In genomic region chr20:16674243-16674642, GRCh38 we compare ENCODE assay signal across 37 cellular contexts. TPM values are rescaled to one million over a fixed set of nuclear protein-coding genes. Genes with fewer than 3 reads are reported as not detected.
DNase-seq lines count a peak whose midpoint lies in the region; ATAC-seq, FAIRE-seq and TF ChIP-seq lines count a peak whose summit lies in the region.
"Had no signal": no experiment of that assay in that cellular context is flagged by ENCODE, and none has a peak within 500 bp of the region (broad histone marks: within the 10 kb centered on the region; RNA-seq: fewer than 3 reads in every experiment).

No MANE protein-coding gene starts in this region.

- H3K9me3 ChIP-seq in HepG2 (ENCODE audit: low read length) (peaks cover 5% of the 10 kb centered on the region; the same call in 1 of the 2 replicates), right lobe of liver (no peaks in the 10 kb centered on the region), neural cell (ENCODE audit: low read length) (no peaks in the 10 kb centered on the region)
- H3K9me3 ChIP-seq: BE2C had no signal

- ATAC-seq in HepG2 (no peak), right lobe of liver (no peak), GM23338 (no peak)
- no peak for ATAC-seq in activated CD4-positive, CD25-positive, alpha-beta regulatory T cell treated with anti-CD3 and anti-CD28 coated beads, Interleukin-2, amount 50 U/mL, for 24 hours
- ATAC-seq: A549; CD8-positive, alpha-beta T cell had no signal

- H3K27ac ChIP-seq in HepG2 (ENCODE audit: extremely low read length, insufficient read depth, low read length) (no peak overlapping the region), right lobe of liver (no peak overlapping the region), GM23338 (ENCODE audit: low read depth) (no peak overlapping the region), neural cell (ENCODE audit: low read length) (peak overlapping the region; percentile 44)
- H3K27ac ChIP-seq: 22Rv1; A549; BLaER1; BLaER1 treated with 17β-estradiol and CSF1 and Interleukin-3, amounts not matched to agents 10 nM and 100 nM; C4-2B had no signal

- no peak for TF ChIP-seq CTCF in HepG2 (CRISPR knock-in tag; IDR thresholded peaks at IDR 0.05)
- TF ChIP-seq CTCF in right lobe of liver (IDR thresholded peaks at IDR 0.05) = no peak
- no peak for TF ChIP-seq CTCF in GM23338 (conservative IDR thresholded peaks at IDR 0.05; ENCODE audit: low read depth in 2 of 2)
- no peak for TF ChIP-seq CTCF in neural cell (IDR thresholded peaks at IDR 0.05; ENCODE audit: poor library complexity, severe bottlenecking)

- H3K36me3 ChIP-seq in HepG2 (replicated peaks in 1 of 2; ENCODE audit: control insufficient read depth in 1 of 2, insufficient read depth in 2 of 2, low read length in 2 of 2) (no peaks in the 10 kb centered on the region), right lobe of liver (no peaks in the 10 kb centered on the region), GM23338 (ENCODE audit: insufficient read depth) (no peaks in the 10 kb centered on the region), neural cell (ENCODE audit: insufficient read depth, low read length) (no peaks in the 10 kb centered on the region)
- H3K36me3 ChIP-seq: BE2C; BLaER1; BLaER1 treated with 17β-estradiol and CSF1 and Interleukin-3, amounts not matched to agents 10 nM and 100 nM had no signal

- no TSS peak for BruUV-seq in HepG2 (replicated peaks; lab: Mats Ljungman, UMichigan)

- DNase-seq in activated CD4-positive, alpha-beta memory T cell treated with anti-CD3 and anti-CD28 coated beads, Interleukin-2, amount 10 ng/mL, durations not matched to agents 7 days and 5 days = no peak
- no peak for DNase-seq in activated CD4-positive, alpha-beta memory T cell treated with anti-CD3 and anti-CD28 coated beads for 36 hours
- DNase-seq in HepG2 (ENCODE audit: low spot score) (no peak), right lobe of liver (no peak), GM23338 (ENCODE audit: low spot score) (no peak), anterior cingulate cortex (lab: John Stamatoyannopoulos, UW) (no peak)
- DNase-seq: 8988T; ACHN; AML-193; BE2C; C1 segment of cervical spinal cord; Caco-2; Calu3; CD4-positive, alpha-beta memory T cell; CD4-positive, alpha-beta T cell; CD4-positive, CD25-positive, alpha-beta regulatory T cell; CD8-positive, alpha-beta memory T cell; CD8-positive, alpha-beta T cell; COR-L47; DMS 273 treated with DMSO at 0.1 percent for 48 hours; DMS153; DMS53; DMS79; DMS79 treated with DMSO at 0.1 percent for 48 hours; DND-41; EL had no signal

- 13% methylated on average over 4 of the region's 4 CpGs for WGBS in HepG2 (ENCODE audit: low lambda C conversion rate)
- WGBS in right lobe of liver (ENCODE audit: insufficient coverage, low coverage, low lambda C conversion rate, missing lambda C conversion rate) = 63% methylated on average over 2 of the region's 4 CpGs

- CTCF ChIA-PET in activated CD4-positive, alpha-beta memory T cell treated with anti-CD3 and anti-CD28 coated beads, Interleukin-2, amount 10 ng/mL, durations not matched to agents 7 days and 5 days (lab: Charles Lee) = interaction anchor here (1.5 kb wide), 1 partner anchor 147 kb away, joined by 3 read pairs; no protein-coding TSS in a partner anchor
- CTCF ChIA-PET in activated CD4-positive, alpha-beta memory T cell treated with anti-CD3 and anti-CD28 coated beads for 36 hours (lab: Charles Lee) = no interaction called here
- CTCF ChIA-PET in HepG2 (lab: Yijun Ruan, JAX; ENCODE audit: low intra/inter-chr PET ratio, low total read pairs) = no interaction called here

- H3K27me3 Mint-ChIP-seq in activated CD4-positive, alpha-beta memory T cell treated with anti-CD3 and anti-CD28 coated beads, Interleukin-2, amount 10 ng/mL, durations not matched to agents 7 days and 5 days = no peaks in the 10 kb centered on the region
- H3K27me3 Mint-ChIP-seq in activated CD4-positive, alpha-beta memory T cell treated with anti-CD3 and anti-CD28 coated beads for 36 hours = peaks cover 7% of the 10 kb centered on the region
- H3K27me3 Mint-ChIP-seq in GM23338 (ENCODE audit: insufficient read depth, low read depth, poor library complexity) = peaks cover 3% of the 10 kb centered on the region
- H3K27me3 Mint-ChIP-seq: CD4-positive, CD25-positive, alpha-beta regulatory T cell had no signal

- H3K9ac ChIP-seq in HepG2 (ENCODE audit: insufficient read depth, low read depth, low read length) = no peak overlapping the region
- no peak overlapping the region for H3K9ac ChIP-seq in neural cell (ENCODE audit: low read length)
- H3K9ac ChIP-seq: BLaER1; BLaER1 treated with 17β-estradiol and CSF1 and Interleukin-3, amounts not matched to agents 10 nM and 100 nM had no signal

- in situ Hi-C loops in HepG2 (cut with HindIII; ENCODE audit: extremely low pct_ligation_motif_present, low pct_unique_long_range_greater_than_20kb) = no loop called here

- H3K27me3 ChIP-seq in HepG2 (ENCODE audit: control insufficient read depth in 1 of 2, insufficient read depth in 2 of 2, low read length in 2 of 2) (no peaks in the 10 kb centered on the region), right lobe of liver (no peaks in the 10 kb centered on the region), GM23338 (ENCODE audit: insufficient read depth) (no peaks in the 10 kb centered on the region), neural cell (ENCODE audit: insufficient read depth, low read depth, low read length) (no peaks in the 10 kb centered on the region)
- H3K27me3 ChIP-seq: BE2C; BLaER1; BLaER1 treated with 17β-estradiol and CSF1 and Interleukin-3, amounts not matched to agents 10 nM and 100 nM had no signal

- no peak overlapping the region for H3K4me3 ChIP-seq in HepG2 (replicated peaks in 1 of 3; ENCODE audit: insufficient read depth in 1 of 3, low read depth in 2 of 3, low read length in 3 of 3)
- no peak overlapping the region for H3K4me3 ChIP-seq in right lobe of liver
- no peak overlapping the region for H3K4me3 ChIP-seq in GM23338
- no peak overlapping the region for H3K4me3 ChIP-seq in neural cell (ENCODE audit: low read length)
- H3K4me3 ChIP-seq: A549; BLaER1; BLaER1 treated with 17β-estradiol and CSF1 and Interleukin-3, amounts not matched to agents 10 nM and 100 nM had no signal

- H3F3A ChIP-seq in GM23338 (replicated peaks; ENCODE audit: low read depth) (no peaks in the 10 kb centered on the region), neural cell (ENCODE audit: insufficient read depth, low read length, poor library complexity, severe bottlenecking) (no peaks in the 10 kb centered on the region)

- TF ChIP-seq POLR2A in HepG2 (IDR thresholded peaks at IDR 0.05; ENCODE audit: insufficient read depth in 1 of 2, low read depth in 2 of 2, low read length in 2 of 2) (no peak), right lobe of liver (IDR thresholded peaks at IDR 0.05) (no peak)

- no peaks in the 10 kb centered on the region for H3K79me2 ChIP-seq in HepG2 (ENCODE audit: insufficient read depth, low read length)
- no peaks in the 10 kb centered on the region for H3K79me2 ChIP-seq in GM23338 (replicated peaks; ENCODE audit: insufficient read depth)
- no peaks in the 10 kb centered on the region for H3K79me2 ChIP-seq in neural cell (replicated peaks; ENCODE audit: insufficient read depth, low read length)

- TF ChIP-seq EP300 in HepG2 (IDR thresholded peaks at IDR 0.05; ENCODE audit: low read depth in 2 of 2, low read length in 2 of 2) (no peak), HepG2 (CRISPR knock-in tag; IDR thresholded peaks at IDR 0.05; ENCODE audit: borderline replicate concordance) (no peak), neural cell (conservative IDR thresholded peaks at IDR 0.05; ENCODE audit: poor library complexity, severe bottlenecking) (no peak)

- H4K20me1 ChIP-seq in HepG2 (ENCODE audit: insufficient read depth, low read length) = no peaks in the 10 kb centered on the region
- H4K20me1 ChIP-seq in GM23338 (replicated peaks; ENCODE audit: insufficient read depth) = no peaks in the 10 kb centered on the region
- H4K20me1 ChIP-seq in neural cell (ENCODE audit: insufficient read depth) = no peaks in the 10 kb centered on the region
- H4K20me1 ChIP-seq: BLaER1; BLaER1 treated with 17β-estradiol and CSF1 and Interleukin-3, amounts not matched to agents 10 nM and 100 nM had no signal

- H3K9me3 Mint-ChIP-seq in activated CD4-positive, alpha-beta memory T cell treated with anti-CD3 and anti-CD28 coated beads, Interleukin-2, amount 10 ng/mL, durations not matched to agents 7 days and 5 days = peaks cover 26% of the 10 kb centered on the region
- H3K9me3 Mint-ChIP-seq in activated CD4-positive, alpha-beta memory T cell treated with anti-CD3 and anti-CD28 coated beads for 36 hours = peaks cover 8% of the 10 kb centered on the region
- H3K9me3 Mint-ChIP-seq in GM23338 = peaks cover 5% of the 10 kb centered on the region; the same call in 2 of the 3 replicates

- no peak overlapping the region for H3K4me2 ChIP-seq in HepG2 (ENCODE audit: low read depth, low read length)
- no peak overlapping the region for H3K4me2 ChIP-seq in GM23338
- no peak overlapping the region for H3K4me2 ChIP-seq in neural cell (ENCODE audit: low read length)
- H3K4me2 ChIP-seq: A549; BLaER1; BLaER1 treated with 17β-estradiol and CSF1 and Interleukin-3, amounts not matched to agents 10 nM and 100 nM had no signal

- H3K4me1 ChIP-seq in HepG2 (ENCODE audit: insufficient read depth, low read length) (no peaks in the 10 kb centered on the region), right lobe of liver (no peaks in the 10 kb centered on the region), GM23338 (ENCODE audit: insufficient read depth) (no peaks in the 10 kb centered on the region)
- H3K4me1 ChIP-seq: A549; BLaER1; BLaER1 treated with 17β-estradiol and CSF1 and Interleukin-3, amounts not matched to agents 10 nM and 100 nM; Caco-2 had no signal

- H3K4me3 Mint-ChIP-seq in activated CD4-positive, alpha-beta memory T cell treated with anti-CD3 and anti-CD28 coated beads, Interleukin-2, amount 10 ng/mL, durations not matched to agents 7 days and 5 days = no peak overlapping the region
- no peak overlapping the region for H3K4me3 Mint-ChIP-seq in activated CD4-positive, alpha-beta memory T cell treated with anti-CD3 and anti-CD28 coated beads for 36 hours
- H3K4me3 Mint-ChIP-seq in GM23338 = no peak overlapping the region
- H3K4me3 Mint-ChIP-seq: B cell; CD14-positive monocyte; CD4-positive, alpha-beta memory T cell; CD4-positive, alpha-beta T cell; CD4-positive, CD25-positive, alpha-beta regulatory T cell; CD8-positive, alpha-beta memory T cell; CD8-positive, alpha-beta T cell had no signal

- POLR2A ChIA-PET in activated CD4-positive, alpha-beta memory T cell treated with anti-CD3 and anti-CD28 coated beads, Interleukin-2, amount 10 ng/mL, durations not matched to agents 7 days and 5 days (lab: Charles Lee) = no interaction called here
- POLR2A ChIA-PET in activated CD4-positive, alpha-beta memory T cell treated with anti-CD3 and anti-CD28 coated beads for 36 hours (lab: Charles Lee) = no interaction called here
- POLR2A ChIA-PET in HepG2 (lab: Yijun Ruan, JAX) = no interaction called here

- TF ChIP-seq RAD21 in HepG2 (CRISPR knock-in tag; IDR thresholded peaks at IDR 0.05) (no peak), neural cell (conservative IDR thresholded peaks at IDR 0.05) (no peak)

- H2AFZ ChIP-seq in HepG2 (ENCODE audit: low read length) (no peak overlapping the region), GM23338 (no peak overlapping the region), neural cell (ENCODE audit: low read depth, low read length) (no peak overlapping the region)

- H3K9me2 ChIP-seq in GM23338 (ENCODE audit: insufficient read depth) = no peaks in the 10 kb centered on the region; the same call in 1 of the 2 replicates
- no peaks in the 10 kb centered on the region for H3K9me2 ChIP-seq in neural cell (ENCODE audit: insufficient read depth, low read length)

- peak overlapping the region; percentile 88 for H3K27ac Mint-ChIP-seq in activated CD4-positive, alpha-beta memory T cell treated with anti-CD3 and anti-CD28 coated beads, Interleukin-2, amount 10 ng/mL, durations not matched to agents 7 days and 5 days
- no peak overlapping the region for H3K27ac Mint-ChIP-seq in activated CD4-positive, alpha-beta memory T cell treated with anti-CD3 and anti-CD28 coated beads for 36 hours
- no peak overlapping the region for H3K27ac Mint-ChIP-seq in GM23338
- H3K27ac Mint-ChIP-seq: B cell; CD14-positive monocyte; CD4-positive, alpha-beta memory T cell; CD4-positive, alpha-beta T cell; CD4-positive, CD25-positive, alpha-beta regulatory T cell; CD8-positive, alpha-beta T cell had no signal

- no peak for FAIRE-seq in HepG2 (lab: Jason Lieb, UNC)
- FAIRE-seq: A204.1, A549, D721Med had no signal

- peaks cover 6% of the 10 kb centered on the region for H3K36me3 Mint-ChIP-seq in activated CD4-positive, alpha-beta memory T cell treated with anti-CD3 and anti-CD28 coated beads, Interleukin-2, amount 10 ng/mL, durations not matched to agents 7 days and 5 days (ENCODE audit: low read depth)
- H3K36me3 Mint-ChIP-seq in activated CD4-positive, alpha-beta memory T cell treated with anti-CD3 and anti-CD28 coated beads for 36 hours = no peaks in the 10 kb centered on the region
- no peaks in the 10 kb centered on the region for H3K36me3 Mint-ChIP-seq in GM23338 (ENCODE audit: low read depth)
- H3K36me3 Mint-ChIP-seq: CD14-positive monocyte; CD4-positive, alpha-beta memory T cell; CD4-positive, CD25-positive, alpha-beta regulatory T cell; CD8-positive, alpha-beta T cell had no signal

- peaks cover 21% of the 10 kb centered on the region for H3K4me1 Mint-ChIP-seq in activated CD4-positive, alpha-beta memory T cell treated with anti-CD3 and anti-CD28 coated beads, Interleukin-2, amount 10 ng/mL, durations not matched to agents 7 days and 5 days
- H3K4me1 Mint-ChIP-seq in activated CD4-positive, alpha-beta memory T cell treated with anti-CD3 and anti-CD28 coated beads for 36 hours (ENCODE audit: low read depth) = no peaks in the 10 kb centered on the region
- H3K4me1 Mint-ChIP-seq in GM23338 = no peaks in the 10 kb centered on the region
- H3K4me1 Mint-ChIP-seq: B cell; CD14-positive monocyte; CD4-positive, alpha-beta memory T cell; CD4-positive, CD25-positive, alpha-beta regulatory T cell; CD8-positive, alpha-beta memory T cell had no signal

- intact Hi-C loops in activated CD4-positive, alpha-beta memory T cell treated with anti-CD3 and anti-CD28 coated beads for 36 hours (cut with micrococcal nuclease) = no loop called here
- intact Hi-C loops in HepG2 (cut with micrococcal nuclease; ENCODE audit: unreplicated experiment) (no loop called here), right lobe of liver (cut with DNase I) (no loop called here)

RNA-seq across cellular contexts. Expression of gene SNRPB2, which starts 55.6 kb away (rescaled TPM):
- 100 to 1,000 TPM; 105 to 107 TPM for total RNA-seq in activated CD4-positive, alpha-beta memory T cell treated with anti-CD3 and anti-CD28 coated beads, Interleukin-2, amount 10 ng/mL, durations not matched to agents 7 days and 5 days
- 100 to 1,000 TPM; 109 to 110 TPM for total RNA-seq in activated CD4-positive, alpha-beta memory T cell treated with anti-CD3 and anti-CD28 coated beads for 36 hours
- total RNA-seq in HepG2 (2016; rRNA removed; fragmentation: Illumina TruSeq; extraction: Trizol) (204 and 278 TPM in 2 replicates), right lobe of liver (10 to 100 TPM; 10.2 to 19.3 (median 17.3) TPM)
- 43.3 and 44.2 TPM in 2 replicates for total RNA-seq in HepG2 (2016; cell fraction: cytosol; rRNA removed; fragmentation: Illumina TruSeq; extraction: Trizol; ENCODE audit: low read depth)
- total RNA-seq in HepG2 (2016; cell fraction: insoluble cytoplasmic fraction; rRNA removed; fragmentation: Illumina TruSeq; extraction: Trizol) = 198 and 292 TPM in 2 replicates
- total RNA-seq in HepG2 (2016; cell fraction: membrane; rRNA removed; fragmentation: Illumina TruSeq; extraction: Trizol) = 54.1 and 57.0 TPM in 2 replicates
- total RNA-seq in HepG2 (2016; cell fraction: nucleus; rRNA removed; fragmentation: Illumina TruSeq; extraction: Trizol) = 82.6 and 87.9 TPM in 2 replicates
- polyA plus RNA-seq in HepG2 (2011; rRNA removed) (70.8 and 107 TPM in 2 replicates), GM23338 (2016; fragmentation: Nextera tagmentation; extraction: Ambion mirVana) (377 and 387 TPM in 2 replicates), neural cell (260 and 302 TPM in 2 replicates)
- polyA plus RNA-seq in HepG2 (2011; cell fraction: cytosol; rRNA removed) = 39.8 and 64.8 TPM in 2 replicates
- polyA plus RNA-seq in HepG2 (2011; cell fraction: nucleus; rRNA removed) = 13.1 and 22.0 TPM in 2 replicates
- polyA plus RNA-seq in HepG2 (2012) = 101 and 136 TPM in 2 replicates
- 32.5 and 35.0 TPM in 2 replicates for polyA plus RNA-seq in HepG2 (2016; cell fraction: cytosol; fragmentation: Illumina TruSeq; extraction: Trizol; ENCODE audit: low read depth)
- polyA plus RNA-seq in HepG2 (2016; cell fraction: insoluble cytoplasmic fraction; fragmentation: Illumina TruSeq; extraction: Trizol; ENCODE audit: low read depth) = 294 and 338 TPM in 2 replicates
- 34.6 and 41.2 TPM in 2 replicates for polyA plus RNA-seq in HepG2 (2016; cell fraction: membrane; fragmentation: Illumina TruSeq; extraction: Trizol; ENCODE audit: low read depth)
- 107 and 110 TPM in 2 replicates for polyA plus RNA-seq in HepG2 (2016; cell fraction: nucleus; fragmentation: Illumina TruSeq; extraction: Trizol; ENCODE audit: insufficient read depth, low read depth)
- 14.1 and 27.4 TPM in 2 replicates for polyA minus RNA-seq in HepG2 (2011; rRNA and poly(A)+ RNA removed; ENCODE audit: low replicate concordance)
- polyA minus RNA-seq in HepG2 (2011; cell fraction: cytosol; rRNA and poly(A)+ RNA removed) = 41.5 and 42.3 TPM in 2 replicates
- polyA minus RNA-seq in HepG2 (2011; cell fraction: nucleus; rRNA and poly(A)+ RNA removed) = 32.2 and 33.3 TPM in 2 replicates
- 91.9 and 94.9 TPM in 2 replicates for total RNA-seq in GM23338 (2014; rRNA removed; shearing (Covaris generic))
- 65.0 and 82.3 TPM in 2 replicates for polyA minus RNA-seq in neural cell
